1 cellular context compared by ENCODE assay signal in the genomic region with DNA sequence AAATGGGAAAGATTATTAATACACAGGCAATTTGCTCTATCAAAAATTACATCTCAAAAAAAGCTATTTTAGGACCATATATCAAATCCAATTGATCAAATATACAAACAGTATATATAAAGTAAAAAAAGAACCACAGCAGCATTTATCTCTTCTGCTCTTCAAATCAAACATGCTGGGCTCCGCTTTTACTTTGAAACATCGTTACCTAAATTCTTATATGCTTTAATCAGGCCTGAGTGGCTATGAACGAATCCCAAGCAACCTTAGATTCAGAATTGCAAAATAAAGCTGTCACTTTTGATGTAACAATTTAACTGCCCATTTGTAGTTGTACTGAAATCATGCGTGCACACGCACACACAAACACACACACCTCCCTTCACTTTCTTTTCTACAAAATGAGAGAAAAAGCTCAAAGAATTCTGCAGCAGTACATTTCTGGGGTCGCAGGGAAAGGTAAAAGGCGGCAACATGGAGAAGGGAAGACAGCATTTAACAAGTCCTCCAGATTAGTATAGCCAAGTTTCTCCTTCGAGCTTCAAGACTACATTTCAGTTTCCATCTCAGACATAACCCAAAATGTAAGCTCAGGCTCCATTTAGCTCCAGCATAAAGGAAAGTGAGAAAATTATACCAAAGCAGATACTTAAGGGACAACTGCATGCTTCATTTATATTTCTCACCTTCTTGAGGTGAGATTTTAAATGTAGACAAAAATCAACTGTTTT.
TF ChIP-seq lines count a peak whose summit lies in the region.

No MANE protein-coding gene starts in this region.

TF ChIP-seq in K562, 482 proteins besides CTCF, POLR2A, EP300 and RAD21 (continued from another document):
- TF ChIP-seq NFRKB (IDR thresholded peaks at IDR 0.05; ENCODE audit: low read depth) (0 out of 2 replicates have a peak, but pooled peaks have one; percentile 6), ATF3 (IDR thresholded peaks at IDR 0.05) (0 out of 2 replicates have a peak, but pooled peaks have one; percentile 6), ATF3 (CRISPR knock-in tag; conservative IDR thresholded peaks at IDR 0.05) (no peak), SMAD4 (CRISPR knock-in tag; conservative IDR thresholded peaks at IDR 0.05) (0 out of 2 replicates have a peak, but pooled peaks have one; percentile 4), MAZ (CRISPR knock-in tag; conservative IDR thresholded peaks at IDR 0.05 in 1 of 2, IDR thresholded peaks at IDR 0.05 in 1 of 2) (0 out of 4 replicates have a peak, but pooled peaks of 1 of the 2 experiments have one; percentile 9), ZNF766 (CRISPR knock-in tag; conservative IDR thresholded peaks at IDR 0.05) (0 out of 2 replicates have a peak, but pooled peaks have one; percentile 29), TAL1 (IDR thresholded peaks at IDR 0.05) (no peak), MBD1 (CRISPR knock-in tag; IDR thresholded peaks at IDR 0.05) (peak; percentile 22; the same call in 1 of the 2 replicates), KAT2B (IDR thresholded peaks at IDR 0.05; ENCODE audit: low read depth, low read length) (no peak), TAF9B (IDR thresholded peaks at IDR 0.05; ENCODE audit: partially characterized antibody) (peak; percentile 3), ZNF311 (CRISPR knock-in tag; IDR thresholded peaks at IDR 0.05) (0 out of 2 replicates have a peak, but pooled peaks have one; percentile 11), POLR2H (tag; IDR thresholded peaks at IDR 0.05; ENCODE audit: low read depth) (0 out of 2 replicates have a peak, but pooled peaks have one; percentile 4)
- TF ChIP-seq, protein P1, sequence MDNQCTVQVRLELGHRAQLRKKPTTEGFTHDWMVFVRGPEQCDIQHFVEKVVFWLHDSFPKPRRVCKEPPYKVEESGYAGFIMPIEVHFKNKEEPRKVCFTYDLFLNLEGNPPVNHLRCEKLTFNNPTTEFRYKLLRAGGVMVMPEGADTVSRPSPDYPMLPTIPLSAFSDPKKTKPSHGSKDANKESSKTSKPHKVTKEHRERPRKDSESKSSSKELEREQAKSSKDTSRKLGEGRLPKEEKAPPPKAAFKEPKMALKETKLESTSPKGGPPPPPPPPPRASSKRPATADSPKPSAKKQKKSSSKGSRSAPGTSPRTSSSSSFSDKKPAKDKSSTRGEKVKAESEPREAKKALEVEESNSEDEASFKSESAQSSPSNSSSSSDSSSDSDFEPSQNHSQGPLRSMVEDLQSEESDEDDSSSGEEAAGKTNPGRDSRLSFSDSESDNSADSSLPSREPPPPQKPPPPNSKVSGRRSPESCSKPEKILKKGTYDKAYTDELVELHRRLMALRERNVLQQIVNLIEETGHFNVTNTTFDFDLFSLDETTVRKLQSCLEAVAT (IDR thresholded peaks at IDR 0.05): peak in 1 of 2 experiments; percentile 34; a peak in 1 of 4 replicates
TF ChIP-seq in K562: peak in this region for 17.
